In genomic region chr6:2786269-2786668, GRCh38 we compare ENCODE assay signal across 21 cellular contexts.
"Had no signal": no experiment of that assay in that cellular context is flagged by ENCODE, and none has a peak within 500 bp of the region (broad histone marks: within the 10 kb centered on the region; RNA-seq: fewer than 3 reads in every experiment).

No MANE protein-coding gene starts in this region.

- DNase-seq: hippocampal formation; kidney glomerular epithelial cell; left colon; left lung; mesendoderm; naive B cell; natural killer cell; ovary; right lobe of liver; stimulated activated CD4-positive, alpha-beta T cell treated with anti-CD3 and anti-CD28 coated beads, Interleukin-1b, Interleukin-23, amount 100 ng/mL, for 48 hours; stimulated activated CD4-positive, alpha-beta T cell treated with anti-CD3 and anti-CD28 coated beads, Interleukin-2, amount 100 ng/mL, for 48 hours; stimulated activated CD4-positive, alpha-beta T cell treated with anti-CD3 and anti-CD28 coated beads, Interleukin-4, amount 100 ng/mL, for 4 hours; stimulated activated CD8-positive, alpha-beta memory T cell treated with anti-CD3 and anti-CD28 coated beads, Interleukin-4, amount 100 ng/mL, for 48 hours; stimulated activated naive CD4-positive, alpha-beta T cell treated with Interleukin-2 at 50 U/mL for 16 hours; stimulated activated naive CD8-positive, alpha-beta T cell treated with anti-CD3 and anti-CD28 coated beads, Interleukin-15, amount 100 ng/mL, for 72 hours; substantia nigra; uterus had no signal

- H3K27me3 Mint-ChIP-seq: naive B cell; progenitor cell of endocrine pancreas; stimulated activated memory B cell treated with anti-CD40 and anti-IgM and Interleukin-4, amounts not matched to agents 10 μg/mL and 1 μg/mL and 100 μg/mL, for 72 hours; stimulated activated naive CD8-positive, alpha-beta T cell treated with anti-CD3 and anti-CD28 coated beads, Interleukin-15, amount 100 ng/mL, for 72 hours; type B pancreatic cell had no signal

- H3K27ac Mint-ChIP-seq: mesothelial cell of epicardium; natural killer cell; progenitor cell of endocrine pancreas; stimulated activated memory B cell treated with anti-CD40 and anti-IgM and Interleukin-4, amounts not matched to agents 10 μg/mL and 1 μg/mL and 100 μg/mL, for 72 hours; type B pancreatic cell had no signal

- H3K36me3 Mint-ChIP-seq: natural killer cell had no signal

- ATAC-seq: left colon; left lung; natural killer cell; right lobe of liver; stimulated activated memory B cell treated with anti-CD40 and anti-IgM and Interleukin-4, amounts not matched to agents 10 μg/mL and 1 μg/mL and 100 μg/mL, for 72 hours; stimulated activated naive CD8-positive, alpha-beta T cell treated with anti-CD3 and anti-CD28 coated beads, Interleukin-15, amount 100 ng/mL, for 72 hours had no signal

- H3K4me3 Mint-ChIP-seq: mesothelial cell of epicardium; naive B cell; natural killer cell; stimulated activated memory B cell treated with anti-CD40 and anti-IgM and Interleukin-4, amounts not matched to agents 10 μg/mL and 1 μg/mL and 100 μg/mL, for 72 hours; stimulated activated naive CD8-positive, alpha-beta T cell treated with anti-CD3 and anti-CD28 coated beads, Interleukin-15, amount 100 ng/mL, for 72 hours; type B pancreatic cell had no signal

- H3K9me3 Mint-ChIP-seq: mesothelial cell of epicardium; naive B cell; natural killer cell; stimulated activated memory B cell treated with anti-CD40 and anti-IgM and Interleukin-4, amounts not matched to agents 10 μg/mL and 1 μg/mL and 100 μg/mL, for 72 hours; stimulated activated naive CD8-positive, alpha-beta T cell treated with anti-CD3 and anti-CD28 coated beads, Interleukin-15, amount 100 ng/mL, for 72 hours; type B pancreatic cell had no signal
